ENCODE assay signal across 18 cellular contexts in the genomic region with DNA sequence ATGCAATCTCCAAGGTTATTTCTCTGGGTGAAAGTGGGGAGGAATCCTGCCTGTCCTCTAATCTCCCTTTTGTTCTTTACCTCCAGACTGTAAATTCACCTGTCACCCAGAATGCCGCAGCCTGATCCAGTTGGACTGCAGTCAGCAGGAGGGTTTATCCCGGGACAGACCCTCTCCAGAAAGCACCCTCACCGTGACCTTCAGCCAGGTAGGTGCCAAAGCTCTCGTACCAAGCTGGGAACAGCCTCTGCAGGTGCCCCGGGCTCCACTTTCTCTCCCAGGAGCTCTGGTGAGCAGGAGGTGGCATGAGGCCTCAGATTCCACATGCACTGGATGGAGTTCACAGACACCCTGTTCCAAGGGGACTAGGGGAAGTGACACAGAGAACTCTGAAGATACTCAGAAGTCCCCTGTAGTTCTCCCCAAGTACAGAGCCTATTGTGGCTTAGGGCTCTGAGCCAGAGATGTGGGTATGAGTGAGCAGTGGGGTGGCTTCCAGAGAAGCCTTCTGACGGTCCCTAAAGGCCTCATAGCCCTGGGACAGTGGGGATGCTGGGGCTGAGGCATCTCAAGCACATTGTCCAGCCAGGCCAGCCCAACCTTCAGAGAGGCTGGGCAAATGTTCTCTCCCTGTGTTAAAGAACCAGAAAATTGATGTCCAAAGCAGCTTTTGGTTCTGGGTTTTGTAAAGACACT.
"Had no signal": no experiment of that assay in that cellular context is flagged by ENCODE, and none has a peak within 500 bp of the region (broad histone marks: within the 10 kb centered on the region; RNA-seq: fewer than 3 reads in every experiment).

No MANE protein-coding gene starts in this region.

- H3K27me3 Mint-ChIP-seq: activated CD4-positive, alpha-beta memory T cell treated with anti-CD3 and anti-CD28 coated beads for 36 hours; activated CD8-positive, alpha-beta memory T cell treated with anti-CD3 and anti-CD28 coated beads, Interleukin-2, amount 10 ng/mL, durations not matched to agents 7 days and 5 days; memory B cell had no signal

- H3K27ac ChIP-seq: epithelial cell of prostate, right atrium auricular region had no signal

- H3K4me2 ChIP-seq: smooth muscle cell had no signal

- H3K9me3 Mint-ChIP-seq: activated CD4-positive, alpha-beta memory T cell treated with anti-CD3 and anti-CD28 coated beads for 36 hours; activated T-cell treated with anti-CD3 and anti-CD28 coated beads, Interleukin-2, amount 50 U/mL, for 4 hours; memory B cell; nephron; T-helper 2 cell treated with Interferon-gamma antibody and Interleukin-4, amounts not matched to agents 5 μg/mL and 100 μg/mL, for 36 hours had no signal

- ATAC-seq: activated CD8-positive, alpha-beta memory T cell treated with anti-CD3 and anti-CD28 coated beads, Interleukin-2, amount 10 ng/mL, durations not matched to agents 7 days and 5 days; left ventricle myocardium superior; mucosa of descending colon had no signal

- H3K9me3 ChIP-seq: breast epithelium, mucosa of descending colon, right atrium auricular region had no signal

- DNase-seq: activated CD4-positive, alpha-beta memory T cell treated with anti-CD3 and anti-CD28 coated beads for 36 hours; activated CD8-positive, alpha-beta memory T cell treated with anti-CD3 and anti-CD28 coated beads, Interleukin-2, amount 10 ng/mL, durations not matched to agents 7 days and 5 days; activated gamma-delta T cell; activated T-cell treated with anti-CD3 and anti-CD28 coated beads, Interleukin-2, amount 50 U/mL, for 4 hours; aorta; foreskin melanocyte; kidney glomerular epithelial cell; left ventricle myocardium superior; mucosa of descending colon; occipital lobe had no signal

- H3K27ac Mint-ChIP-seq: activated CD4-positive, alpha-beta memory T cell treated with anti-CD3 and anti-CD28 coated beads for 36 hours; activated CD8-positive, alpha-beta memory T cell treated with anti-CD3 and anti-CD28 coated beads, Interleukin-2, amount 10 ng/mL, durations not matched to agents 7 days and 5 days; memory B cell; progenitor cell of endocrine pancreas; T-helper 2 cell treated with Interferon-gamma antibody and Interleukin-4, amounts not matched to agents 5 μg/mL and 100 μg/mL, for 36 hours had no signal

- H3K36me3 ChIP-seq: breast epithelium, right atrium auricular region had no signal

- H3K4me3 Mint-ChIP-seq: activated CD4-positive, alpha-beta memory T cell treated with anti-CD3 and anti-CD28 coated beads for 36 hours; activated CD8-positive, alpha-beta memory T cell treated with anti-CD3 and anti-CD28 coated beads, Interleukin-2, amount 10 ng/mL, durations not matched to agents 7 days and 5 days; activated T-cell treated with anti-CD3 and anti-CD28 coated beads, Interleukin-2, amount 50 U/mL, for 4 hours; memory B cell; nephron; T-helper 2 cell treated with Interferon-gamma antibody and Interleukin-4, amounts not matched to agents 5 μg/mL and 100 μg/mL, for 36 hours had no signal

- H3K27me3 ChIP-seq: breast epithelium, right atrium auricular region had no signal

- H3K36me3 Mint-ChIP-seq: activated CD4-positive, alpha-beta memory T cell treated with anti-CD3 and anti-CD28 coated beads for 36 hours; activated CD8-positive, alpha-beta memory T cell treated with anti-CD3 and anti-CD28 coated beads, Interleukin-2, amount 10 ng/mL, durations not matched to agents 7 days and 5 days; memory B cell had no signal

- H3K4me3 ChIP-seq: breast epithelium, mucosa of descending colon, right atrium auricular region, smooth muscle cell had no signal
